ENCODE assay signal across 8 cellular contexts in genomic region chr22:26483439-26484359, GRCh38. TPM values are rescaled to one million over a fixed set of nuclear protein-coding genes. Genes with fewer than 3 reads are reported as not detected.
A peak's percentile ranks its signal among the peaks of the same experiment; 100 is the strongest.
DNase-seq lines count a peak whose midpoint lies in the region; ATAC-seq and TF ChIP-seq lines count a peak whose summit lies in the region.

Gene HPS4 (minus strand): TSS chr22:26483783. CDS start chr22:26481762, 2,021 bp downstream.
Gene SRRD (plus strand): TSS chr22:26483877. CDS start chr22:26483891, 14 bp downstream.

- H3K4me3 ChIP-seq in AG09309 (ENCODE audit: control insufficient read depth, low read depth, low read length): peak within 1 kb of the TSS; percentile 93
- H3K4me3 ChIP-seq in choroid plexus epithelial cell (ENCODE audit: low read depth, low read length): peak within 1 kb of the TSS; percentile 94

- TF ChIP-seq CTCF in AG09309 (IDR thresholded peaks at IDR 0.05; ENCODE audit: control insufficient read depth, insufficient read depth, low read depth, low read length, missing control alignments): no peak
- no peak for TF ChIP-seq CTCF in choroid plexus epithelial cell (conservative IDR thresholded peaks at IDR 0.05; ENCODE audit: low read depth, low read length)

- DNase-seq in AG09309 (ENCODE audit: low read depth): no peak
- peak; percentile 71 for DNase-seq in NCI-H460 (ENCODE audit: extremely low read depth, low read depth)
- peak; percentile 83 to 86 for DNase-seq in activated CD4-positive, alpha-beta T cell treated with anti-CD3 and anti-CD28 coated beads for 24 hours (ENCODE audit: low read depth in 2 of 2)
- DNase-seq in choroid plexus epithelial cell (ENCODE audit: low read depth): peak; percentile 91
- peak; percentile 91 for DNase-seq in kidney tubule cell (ENCODE audit: low spot score)
- peak; percentile 74 to 87 (median 84) for DNase-seq in stimulated activated CD4-positive, alpha-beta T cell treated with anti-CD3 and anti-CD28 coated beads, Interleukin-1b, Interleukin-23, amount 100 ng/mL, for 24 hours (ENCODE audit: low read depth in 4 of 4, low spot score in 1 of 4)

- ATAC-seq in GM19025 (IDR thresholded peaks at IDR 0.05; ENCODE audit: low read depth, unreplicated experiment): peak; percentile 77
- peak; percentile 61 for ATAC-seq in HG03342 (IDR thresholded peaks at IDR 0.05; ENCODE audit: unreplicated experiment)

RNA-seq across cellular contexts. Expression of gene HPS4, which starts in this region (rescaled TPM):
- total RNA-seq in NCI-H460 (2014; rRNA removed; shearing (Covaris generic)): 25.7 and 28.5 TPM in 2 replicates
- 38.8 and 42.5 TPM in 2 replicates for polyA plus RNA-seq in NCI-H460 (2014; cell fraction: nucleus; rRNA removed)

RNA-seq across cellular contexts. Expression of gene SRRD, which starts in this region (rescaled TPM):
- 20.2 and 20.7 TPM in 2 replicates for total RNA-seq in NCI-H460 (2014; rRNA removed; shearing (Covaris generic))
- polyA plus RNA-seq in NCI-H460 (2014; cell fraction: nucleus; rRNA removed): 9.8 and 24.2 TPM in 2 replicates
